ENCODE assay signal across 8 cellular contexts in the genomic region with DNA sequence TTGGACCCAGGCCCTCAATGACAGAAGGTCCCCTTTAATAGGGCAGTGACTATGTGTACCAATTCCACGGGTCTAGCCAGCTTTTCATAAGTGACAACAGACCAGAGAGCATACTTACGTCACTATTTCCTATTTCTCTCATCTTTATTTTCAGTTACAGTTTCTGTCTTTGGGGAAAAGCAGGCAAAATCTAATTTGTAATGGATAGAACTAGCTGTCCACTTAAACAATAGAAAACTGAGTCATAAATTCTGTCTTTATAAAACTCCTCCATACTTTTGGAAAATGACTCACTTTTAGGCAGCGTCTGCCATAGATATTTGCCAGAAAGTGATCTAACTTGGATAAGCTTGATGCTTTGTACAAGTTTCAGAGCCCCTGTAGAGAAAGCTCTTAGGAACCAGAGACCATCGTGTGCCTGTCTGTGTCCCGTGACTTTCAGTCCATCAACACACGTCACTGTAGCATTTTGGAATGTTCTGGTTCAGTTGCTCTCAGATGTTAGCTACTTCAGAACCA.
DNase-seq lines count a peak whose midpoint lies in the region; ATAC-seq lines count a peak whose summit lies in the region.

No MANE protein-coding gene starts in this region.

- peak; percentile 89 for ATAC-seq in GM19463 (IDR thresholded peaks at IDR 0.05; ENCODE audit: unreplicated experiment)
- ATAC-seq in esophagus mucosa: peak; percentile 57

- DNase-seq in CD1c-positive myeloid dendritic cell (ENCODE audit: extremely low spot score) (peak; percentile 21), HT1080 (ENCODE audit: low read depth) (peak; percentile 36), RPMI8226 (no peak), NCI-H1092 (lab: John Stamatoyannopoulos, UW) (no peak), posterior vena cava (ENCODE audit: low spot score) (no peak), NCI-H1105 (lab: John Stamatoyannopoulos, UW) (no peak)

- intact Hi-C loops in posterior vena cava (cut with DNase I): no loop called here

Comparison
In these comparisons a context has a peak if more than half of its experiments do, and no peak if none do; other contexts are left out.
1. DNase-seq: peak in CD1c-positive myeloid dendritic cell (single experiment) and HT1080 (single experiment); none in RPMI8226 (single experiment), NCI-H1092 (single experiment), posterior vena cava (single experiment) and NCI-H1105 (single experiment).